9 cellular contexts compared by ENCODE assay signal in the genomic region with DNA sequence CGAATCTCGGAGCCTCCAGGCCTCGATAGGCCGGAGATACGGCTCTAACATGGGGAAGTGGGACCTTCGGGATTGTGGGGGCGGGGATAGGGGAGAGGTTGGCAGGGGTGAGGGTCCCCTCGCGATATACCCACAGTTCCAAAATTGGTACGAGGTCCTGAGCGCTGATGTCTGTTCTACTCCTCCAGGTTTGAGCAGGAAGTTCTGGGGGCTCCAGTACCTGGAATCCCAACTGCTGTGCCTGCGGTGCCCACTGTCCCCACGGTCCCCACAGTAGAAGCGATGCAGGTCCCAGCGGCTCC. TPM values are rescaled to one million over a fixed set of nuclear protein-coding genes. Genes with fewer than 3 reads are reported as not detected.
A peak's percentile ranks its signal among the peaks of the same experiment; 100 is the strongest.
DNase-seq lines count a peak whose midpoint lies in the region; ATAC-seq and TF ChIP-seq lines count a peak whose summit lies in the region.
"Had no signal": no experiment of that assay in that cellular context is flagged by ENCODE, and none has a peak within 500 bp of the region (broad histone marks: within the 10 kb centered on the region; RNA-seq: fewer than 3 reads in every experiment).

No MANE protein-coding gene starts in this region.

- peaks cover 40% of the 10 kb centered on the region for H3K36me3 ChIP-seq in CD8-positive, alpha-beta T cell (ENCODE audit: insufficient read depth, low read length)
- peaks cover 40% of the 10 kb centered on the region for H3K36me3 ChIP-seq in HUES64 (ENCODE audit: insufficient read depth, low read length)

- TF ChIP-seq CTCF in CD8-positive, alpha-beta T cell (IDR thresholded peaks at IDR 0.05): no peak
- no peak for TF ChIP-seq CTCF in neural crest cell (conservative IDR thresholded peaks at IDR 0.05)

- H3K27ac ChIP-seq in CD8-positive, alpha-beta T cell (ENCODE audit: low read depth, low read length): peak overlapping the region; percentile 91
- H3K27ac ChIP-seq in HUES64 (ENCODE audit: low read depth, low read length): peak overlapping the region; percentile 42; the same call in 1 of the 2 replicates

- H3K9me3 Mint-ChIP-seq in CD8-positive, alpha-beta T cell: no peaks in the 10 kb centered on the region
- no peaks in the 10 kb centered on the region for H3K9me3 Mint-ChIP-seq in dendritic cell treated with granulocyte-macrophage colony-stimulating factor and Interleukin-4, amounts not matched to agents 40 ng/mL and 50 ng/mL, for 4 days
- H3K9me3 Mint-ChIP-seq in neural crest cell: no peaks in the 10 kb centered on the region

- H3K4me1 Mint-ChIP-seq in CD8-positive, alpha-beta T cell (ENCODE audit: low read depth): peaks cover 24% of the 10 kb centered on the region
- peaks cover 28% of the 10 kb centered on the region for H3K4me1 Mint-ChIP-seq in dendritic cell treated with granulocyte-macrophage colony-stimulating factor and Interleukin-4, amounts not matched to agents 40 ng/mL and 50 ng/mL, for 4 days (ENCODE audit: low read depth)
- H3K4me1 Mint-ChIP-seq in neural crest cell: peaks cover 15% of the 10 kb centered on the region

- peaks cover 17% of the 10 kb centered on the region for H3K4me1 ChIP-seq in CD8-positive, alpha-beta T cell (ENCODE audit: insufficient read depth, low read length)
- peaks cover 5% of the 10 kb centered on the region; the same call in 1 of the 2 replicates for H3K4me1 ChIP-seq in HUES64 (ENCODE audit: insufficient read depth, low read length)

- H3K9me3 ChIP-seq in CD8-positive, alpha-beta T cell (ENCODE audit: low read length): no peaks in the 10 kb centered on the region
- no peaks in the 10 kb centered on the region for H3K9me3 ChIP-seq in HUES64 (ENCODE audit: insufficient read depth, low read depth, low read length)

- no peak for DNase-seq in CD8-positive, alpha-beta T cell
- no peak for DNase-seq in neural crest cell (ENCODE audit: low read depth, low spot score)
- no peak for DNase-seq in middle frontal gyrus (ENCODE audit: extremely low spot score, low spot score)
- no peak for DNase-seq in NCI-H1436 treated with DMSO at 0.1 percent for 48 hours (lab: John Stamatoyannopoulos, UW)
- no peak for DNase-seq in NCI-H82 treated with DMSO at 0.1 percent for 48 hours (lab: John Stamatoyannopoulos, UW; ENCODE audit: unreplicated experiment)
- DNase-seq in GOT3 (lab: John Stamatoyannopoulos, UW): no peak

- WGBS in HUES64: 7% methylated on average over 15 of the region's 15 CpGs

- H3K36me3 Mint-ChIP-seq in CD8-positive, alpha-beta T cell: peaks cover 42% of the 10 kb centered on the region
- peaks cover 57% of the 10 kb centered on the region for H3K36me3 Mint-ChIP-seq in dendritic cell treated with granulocyte-macrophage colony-stimulating factor and Interleukin-4, amounts not matched to agents 40 ng/mL and 50 ng/mL, for 4 days (ENCODE audit: low read depth)
- peaks cover 3% of the 10 kb centered on the region for H3K36me3 Mint-ChIP-seq in neural crest cell (ENCODE audit: low read depth)

- H3K27me3 ChIP-seq in CD8-positive, alpha-beta T cell (ENCODE audit: insufficient read depth, low read length): no peaks in the 10 kb centered on the region
- no peaks in the 10 kb centered on the region for H3K27me3 ChIP-seq in HUES64 (ENCODE audit: insufficient read depth, low read length)

- intact Hi-C loops in CD8-positive, alpha-beta T cell (cut with DNase I, micrococcal nuclease): loop anchor here (1.0 to 5.0 kb wide), 5 partner anchors 73 to 952 kb away; a partner anchor contains a TSS
- intact Hi-C loops in dendritic cell treated with granulocyte-macrophage colony-stimulating factor and Interleukin-4, amounts not matched to agents 40 ng/mL and 50 ng/mL, for 4 days (cut with micrococcal nuclease): loop anchor here (2.0 kb wide), 1 partner anchor 16 kb away; a partner anchor contains a TSS

- CTCF ChIA-PET in CD8-positive, alpha-beta T cell (lab: Charles Lee): interaction anchor here (1.5 kb wide), 1 partner anchor 11 kb away, joined by 3 read pairs; no protein-coding TSS in a partner anchor

- H3K9ac ChIP-seq in HUES64 (ENCODE audit: low read depth, low read length): peak overlapping the region; percentile 67

- no peaks in the 10 kb centered on the region for H3K27me3 Mint-ChIP-seq in CD8-positive, alpha-beta T cell (ENCODE audit: low read depth)
- H3K27me3 Mint-ChIP-seq in dendritic cell treated with granulocyte-macrophage colony-stimulating factor and Interleukin-4, amounts not matched to agents 40 ng/mL and 50 ng/mL, for 4 days: no peaks in the 10 kb centered on the region
- H3K27me3 Mint-ChIP-seq in neural crest cell (ENCODE audit: low read depth): no peaks in the 10 kb centered on the region

- H3K27ac Mint-ChIP-seq in CD8-positive, alpha-beta T cell: peak overlapping the region; percentile 96
- H3K27ac Mint-ChIP-seq in dendritic cell treated with granulocyte-macrophage colony-stimulating factor and Interleukin-4, amounts not matched to agents 40 ng/mL and 50 ng/mL, for 4 days: peak overlapping the region; percentile 98
- no peak overlapping the region for H3K27ac Mint-ChIP-seq in neural crest cell (ENCODE audit: unreplicated experiment)

- POLR2A ChIA-PET in CD8-positive, alpha-beta T cell (lab: Charles Lee): interaction anchor here (1.0 kb wide), 1 partner anchor 15 kb away, joined by 3 read pairs; no protein-coding TSS in a partner anchor

- H3K4me3 ChIP-seq in CD8-positive, alpha-beta T cell (ENCODE audit: low read depth, low read length): peak overlapping the region; percentile 90
- H3K4me3 ChIP-seq in HUES64 (ENCODE audit: low read length): peak overlapping the region; percentile 82

- ATAC-seq in CD8-positive, alpha-beta T cell: no peak

- H3K4me3 Mint-ChIP-seq in CD8-positive, alpha-beta T cell: peak overlapping the region; percentile 96
- peak overlapping the region; percentile 88 for H3K4me3 Mint-ChIP-seq in dendritic cell treated with granulocyte-macrophage colony-stimulating factor and Interleukin-4, amounts not matched to agents 40 ng/mL and 50 ng/mL, for 4 days
- peak overlapping the region; percentile 95 for H3K4me3 Mint-ChIP-seq in neural crest cell

RNA-seq across cellular contexts. Expression of a gene that starts 0.4 kb away (rescaled TPM):
- 10 to 100 TPM; 49.9 to 51.3 TPM for total RNA-seq in CD8-positive, alpha-beta T cell
- polyA plus RNA-seq in HUES64 (2013, experiment 1 of 2): 56.0 TPM
- 50.7 TPM for polyA plus RNA-seq in HUES64 (2013, experiment 2 of 2)
- 88.1 and 96.8 TPM in 2 replicates for total RNA-seq in neural crest cell

RNA-seq across cellular contexts. Expression of a gene that starts 12.3 kb away (rescaled TPM):
- total RNA-seq in CD8-positive, alpha-beta T cell: 1 to 10 TPM in 1 of 2 experiments, not detected in 1; 1.1 TPM
- 1.1 TPM for polyA plus RNA-seq in HUES64 (2013, experiment 1 of 2)
- polyA plus RNA-seq in HUES64 (2013, experiment 2 of 2): 1.6 TPM
- total RNA-seq in neural crest cell: 1.7 and 1.8 TPM in 2 replicates
- total RNA-seq: myocyte had no signal

RNA-seq across cellular contexts. Expression of a gene that starts 16.7 kb away (rescaled TPM):
- 10 to 100 TPM; 24.0 to 27.7 TPM for total RNA-seq in CD8-positive, alpha-beta T cell
- 18.7 TPM for polyA plus RNA-seq in HUES64 (2013, experiment 1 of 2)
- 16.7 TPM for polyA plus RNA-seq in HUES64 (2013, experiment 2 of 2)
- 52.8 and 55.9 TPM in 2 replicates for total RNA-seq in neural crest cell

RNA-seq across cellular contexts. Expression of a gene that starts 18.8 kb away (rescaled TPM):
- total RNA-seq in CD8-positive, alpha-beta T cell: 100 to 1,000 TPM; 152 to 171 TPM
- polyA plus RNA-seq in HUES64 (2013, experiment 1 of 2): 494 TPM
- 519 TPM for polyA plus RNA-seq in HUES64 (2013, experiment 2 of 2)
- total RNA-seq in neural crest cell: 329 and 339 TPM in 2 replicates

RNA-seq across cellular contexts. Expression of a gene that starts 37.0 kb away (rescaled TPM):
- total RNA-seq in CD8-positive, alpha-beta T cell: not detected
- not detected for polyA plus RNA-seq in HUES64 (2013, experiment 1 of 2)
- polyA plus RNA-seq in HUES64 (2013, experiment 2 of 2): 0.51 TPM
- total RNA-seq in neural crest cell: not detected in 2 replicates
- total RNA-seq: myocyte had no signal
